In genomic region chr6:127976111-127976510, GRCh38 we compare ENCODE assay signal across 32 cellular contexts.
"Had no signal": no experiment of that assay in that cellular context is flagged by ENCODE, and none has a peak within 500 bp of the region (broad histone marks: within the 10 kb centered on the region; RNA-seq: fewer than 3 reads in every experiment).

No MANE protein-coding gene starts in this region.

- H3K27ac ChIP-seq: brain microvascular endothelial cell, KMS-11, PC-9, RWPE1, WERI-Rb-1 had no signal

- H3K4me3 Mint-ChIP-seq: activated T-cell treated with anti-CD3 and anti-CD28 coated beads, Interleukin-2, amount 50 U/mL, for 72 hours; activated T-helper 17 cell treated with anti-CD3 and anti-CD28 coated beads, Interleukin-2, amount 50 U/mL, for 72 hours had no signal

- H2AFZ ChIP-seq: PC-9 had no signal

- H3K36me3 ChIP-seq: brain microvascular endothelial cell, WERI-Rb-1 had no signal

- H3K27ac Mint-ChIP-seq: activated T-helper 17 cell treated with anti-CD3 and anti-CD28 coated beads, Interleukin-2, amount 50 U/mL, for 72 hours had no signal

- DNase-seq: activated CD4-positive, alpha-beta T cell treated with anti-CD3 and anti-CD28 coated beads for 1 hour; activated CD4-positive, alpha-beta T cell treated with anti-CD3 and anti-CD28 coated beads for 48 hours; activated CD4-positive, alpha-beta T cell treated with anti-CD3 and anti-CD28 coated beads, Interleukin-2, amount 50 U/mL, for 4 hours; activated CD4-positive, CD25-positive, alpha-beta regulatory T cell; activated effector memory CD4-positive, alpha-beta T cell treated with anti-CD3 and anti-CD28 coated beads, Interleukin-2, amount 50 U/mL, for 16 hours; activated naive CD4-positive, alpha-beta T cell; activated naive CD4-positive, alpha-beta T cell treated with anti-CD3 and anti-CD28 coated beads, Interleukin-2, amount 50 U/mL, for 16 hours; activated T-cell treated with anti-CD3 and anti-CD28 coated beads, Interleukin-2, amount 50 U/mL, for 1 hour; activated T-cell treated with anti-CD3 and anti-CD28 coated beads, Interleukin-2, amount 50 U/mL, for 72 hours; amniotic stem cell; aorta; brain microvascular endothelial cell; central memory CD4-positive, alpha-beta T cell; NCI-H1092 treated with DMSO at 0.1 percent for 48 hours; NCI-H1417; NCI-H146; NCI-H187; NCI-H2029 treated with DMSO at 0.1 percent for 48 hours; NCI-H2107; NCI-H2171; NCI-H510A; NCI-H526; NCI-H748 treated with DMSO at 0.1 percent for 48 hours; NK-92 treated with Interleukin-12 subunit alpha and Interleukin-12 subunit beta, amount 100 ng/mL, for 24 hours; PC-9; Right ventricle myocardium superior; SW 1271; T1000; WERI-Rb-1 had no signal

- H3K9ac ChIP-seq: KMS-11 had no signal

- H3K4me3 ChIP-seq: PC-9 had no signal

- H3K27me3 ChIP-seq: brain microvascular endothelial cell had no signal

- H3K9me3 Mint-ChIP-seq: activated T-helper 17 cell treated with anti-CD3 and anti-CD28 coated beads, Interleukin-2, amount 50 U/mL, for 72 hours had no signal

- H3K27me3 Mint-ChIP-seq: activated T-helper 17 cell treated with anti-CD3 and anti-CD28 coated beads, Interleukin-2, amount 50 U/mL, for 72 hours had no signal

- ATAC-seq: activated T-cell treated with anti-CD3 and anti-CD28 coated beads, Interleukin-2, amount 50 U/mL, for 72 hours; activated T-helper 17 cell treated with anti-CD3 and anti-CD28 coated beads, Interleukin-2, amount 50 U/mL, for 72 hours had no signal

- H3K4me2 ChIP-seq: KMS-11, PC-9 had no signal
